Comparison of ENCODE assay signal across 9 cellular contexts in the genomic region with DNA sequence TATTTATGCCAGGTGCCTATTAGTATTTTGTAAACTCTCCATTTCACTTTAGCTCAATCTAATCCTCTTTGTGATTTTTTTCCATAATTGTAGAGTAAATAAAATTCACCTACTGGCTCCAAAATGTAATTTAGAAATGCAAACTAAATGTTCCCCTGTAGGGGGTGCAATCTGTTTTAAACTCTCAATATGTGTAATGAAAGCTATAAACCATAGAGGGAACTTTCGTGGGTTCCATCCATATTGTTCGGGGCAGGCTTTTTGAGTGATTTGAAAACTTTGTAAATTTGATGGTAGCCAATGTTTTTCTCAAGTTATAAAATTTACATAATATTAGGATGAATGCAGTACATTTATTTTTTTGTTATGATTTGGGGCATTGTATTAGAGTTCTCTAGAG. TPM values are rescaled to one million over a fixed set of nuclear protein-coding genes. Genes with fewer than 3 reads are reported as not detected.
DNase-seq lines count a peak whose midpoint lies in the region; ATAC-seq, FAIRE-seq and TF ChIP-seq lines count a peak whose summit lies in the region.
"Had no signal": no experiment of that assay in that cellular context is flagged by ENCODE, and none has a peak within 500 bp of the region (broad histone marks: within the 10 kb centered on the region; RNA-seq: fewer than 3 reads in every experiment).

No MANE protein-coding gene starts in this region.

- H3K23me2 ChIP-seq in H1 (ENCODE audit: low read depth, low read length), result no peaks in the 10 kb centered on the region

- H3K4me1 ChIP-seq in H1 (replicated peaks in 1 of 4; ENCODE audit: control insufficient read depth in 3 of 4, insufficient read depth in 4 of 4, low read length in 3 of 4) (peaks cover 0 to 3% (median 0%) of the 10 kb centered on the region in 4 experiments; a peak in 2 of 7 replicates), osteoblast (ENCODE audit: insufficient read depth, low read length) (peaks cover 36% of the 10 kb centered on the region)

- peak; percentile 43 for TF ChIP-seq CTCF in CD4-positive, alpha-beta T cell (IDR thresholded peaks at IDR 0.05)
- peak in 2 of 3 experiments; percentile 24 to 37; a peak in 2 of 4 replicates for TF ChIP-seq CTCF in H1 (IDR thresholded peaks at IDR 0.05; ENCODE audit: control extremely low read depth in 1 of 3, insufficient read depth in 1 of 3, low read depth in 1 of 3, low read length in 3 of 3)
- peak; percentile 67 for TF ChIP-seq CTCF in osteoblast (IDR thresholded peaks at IDR 0.05; ENCODE audit: extremely low read depth, low read depth, low read length)

- H3K27ac Mint-ChIP-seq in CD4-positive, alpha-beta T cell, result no peak overlapping the region

- H2BK120ac ChIP-seq in H1 (replicated peaks; ENCODE audit: low read depth, low read length), result no peak overlapping the region

- H4K8ac ChIP-seq in H1 (ENCODE audit: extremely low read depth, insufficient read depth, low read length), result no peak overlapping the region

- H3K9me3 Mint-ChIP-seq in CD4-positive, alpha-beta T cell, result no peaks in the 10 kb centered on the region

- no peak for TF ChIP-seq EP300 in H1 (IDR thresholded peaks at IDR 0.05; ENCODE audit: borderline replicate concordance in 1 of 2, low read depth in 2 of 2, low read length in 2 of 2)

- ATAC-seq in CD4-positive, alpha-beta T cell (ENCODE audit: poor library complexity), result no peak
- no peak for ATAC-seq in HG03097 (IDR thresholded peaks at IDR 0.05; ENCODE audit: low FRiP score, unreplicated experiment)

- peaks cover 5% of the 10 kb centered on the region for H3K4me1 Mint-ChIP-seq in CD4-positive, alpha-beta T cell (ENCODE audit: low read depth)

- WGBS in H1 (ENCODE audit: extremely low coverage in 1 of 2, insufficient coverage in 1 of 2, insufficient read length in 1 of 2, insufficient replicate concordance in 2 of 2, low coverage in 1 of 2, low lambda C conversion rate in 2 of 2, missing lambda C conversion rate in 1 of 2), 2 experiments, result 86% methylated on average over 2 of the region's 2 CpGs; no CpG with 5 or more reads in 1 of the 2 experiments

- H3K4me3 ChIP-seq in H7 (ENCODE audit: insufficient read depth, low read depth, low read length) (no peak overlapping the region), H1 (ENCODE audit: extremely low read depth in 1 of 4, insufficient read depth in 2 of 4, low read depth in 3 of 4, low read length in 4 of 4) (no peak overlapping the region), osteoblast (ENCODE audit: insufficient read depth, low read length) (no peak overlapping the region)
- H3K4me3 ChIP-seq: lung had no signal

- DNase-seq in CD4-positive, alpha-beta T cell, result no peak
- DNase-seq in H7, result peak; percentile 16
- DNase-seq in NCI-H69 (lab: John Stamatoyannopoulos, UW), result peak; percentile 71
- no peak for DNase-seq in H1 (ENCODE audit: low read depth in 1 of 2, low spot score in 2 of 2)
- peak; percentile 75 for DNase-seq in osteoblast (ENCODE audit: insufficient read length, low spot score, missing footprints)
- no peak for DNase-seq in GM19240 (ENCODE audit: insufficient read length, low spot score)
- no peak for DNase-seq in stimulated activated CD4-positive, alpha-beta T cell treated with anti-CD3 and anti-CD28 coated beads, Interleukin-4, amount 100 ng/mL, for 1 hour

- no peak overlapping the region for H3K56ac ChIP-seq in H1 (replicated peaks; ENCODE audit: insufficient read length, low read depth, low read length)

- H3K79me1 ChIP-seq in H1 (ENCODE audit: low read depth, low read length), result no peaks in the 10 kb centered on the region

- CTCF ChIA-PET in CD4-positive, alpha-beta T cell (lab: Charles Lee), result interaction anchor here (1.1 kb wide), 1 partner anchor 9 kb away, joined by 3 read pairs; no protein-coding TSS in a partner anchor
- CTCF ChIA-PET in H1 (lab: Charles Lee; ENCODE audit: partially characterized antibody), result interaction anchor here (0.5 to 2.4 kb wide), 13 partner anchors 8 to 591 kb away, joined by 3 to 7 read pairs (median 4); no protein-coding TSS in a partner anchor

- no peak overlapping the region for H3K23ac ChIP-seq in H1 (ENCODE audit: insufficient read length)

- H2AK5ac ChIP-seq in H1 (ENCODE audit: low read depth, low read length), result no peak overlapping the region

- H4K91ac ChIP-seq in H1 (replicated peaks; ENCODE audit: insufficient read length, low read length), result no peak overlapping the region

- H3K27me3 Mint-ChIP-seq in CD4-positive, alpha-beta T cell, result no peaks in the 10 kb centered on the region

- H3K9me3 ChIP-seq in CD4-positive, alpha-beta T cell (ENCODE audit: control insufficient read depth, low read length), result no peaks in the 10 kb centered on the region
- H3K9me3 ChIP-seq in H1 (ENCODE audit: insufficient read depth in 2 of 2, low read depth in 1 of 2, low read length in 1 of 2) (no peaks in the 10 kb centered on the region), osteoblast (ENCODE audit: low read depth, low read length) (no peaks in the 10 kb centered on the region)

- H4K20me1 ChIP-seq in H1 (replicated peaks in 1 of 2; ENCODE audit: control insufficient read depth in 1 of 2, insufficient read depth in 2 of 2, low read length in 2 of 2) (no peaks in the 10 kb centered on the region), osteoblast (ENCODE audit: insufficient read depth, low read length) (no peaks in the 10 kb centered on the region)

- no peaks in the 10 kb centered on the region for H3K36me3 ChIP-seq in H7 (replicated peaks; ENCODE audit: control insufficient read depth, insufficient read depth, low read length)
- H3K36me3 ChIP-seq in H1 (ENCODE audit: control insufficient read depth in 2 of 4, insufficient read depth in 4 of 4, low read length in 3 of 4), result no peaks in the 10 kb centered on the region
- H3K36me3 ChIP-seq in osteoblast (ENCODE audit: insufficient read depth, low read length), result no peaks in the 10 kb centered on the region

- no peak overlapping the region for H4K5ac ChIP-seq in H1 (ENCODE audit: insufficient read length, low read depth, low read length)

- no peak overlapping the region for H2BK5ac ChIP-seq in H1 (ENCODE audit: low read depth, low read length)

- H2AFZ ChIP-seq in H1 (ENCODE audit: low read length) (no peak overlapping the region), osteoblast (ENCODE audit: low read length) (no peak overlapping the region)

- no peak overlapping the region for H3K4ac ChIP-seq in H1 (replicated peaks; ENCODE audit: insufficient read length, low read depth, low read length)

- H3K4me2 ChIP-seq in H1 (ENCODE audit: insufficient read depth in 1 of 2, low read depth in 2 of 2, low read length in 2 of 2) (no peak overlapping the region), osteoblast (ENCODE audit: insufficient read depth, low read length) (no peak overlapping the region)

- H2BK20ac ChIP-seq in H1 (ENCODE audit: low read length), result no peak overlapping the region

- no peak overlapping the region for H2BK15ac ChIP-seq in H1 (ENCODE audit: low read length)

- peaks cover 1% of the 10 kb centered on the region for H3K36me3 Mint-ChIP-seq in CD4-positive, alpha-beta T cell (ENCODE audit: low read depth)

- no peak overlapping the region for H3K4me3 Mint-ChIP-seq in CD4-positive, alpha-beta T cell

- H3K27me3 ChIP-seq in CD4-positive, alpha-beta T cell (ENCODE audit: control insufficient read depth, insufficient read depth, low read length), result no peaks in the 10 kb centered on the region
- H3K27me3 ChIP-seq in H7 (ENCODE audit: control insufficient read depth, insufficient read depth, low read length) (no peaks in the 10 kb centered on the region), H1 (replicated peaks in 1 of 4; ENCODE audit: control insufficient read depth in 3 of 4, extremely low read depth in 1 of 4, insufficient read depth in 3 of 4, low read length in 3 of 4) (no peaks in the 10 kb centered on the region), osteoblast (ENCODE audit: insufficient read depth, low read length) (no peaks in the 10 kb centered on the region)

- H3K27ac ChIP-seq in CD4-positive, alpha-beta T cell (ENCODE audit: low read depth, low read length), result no peak overlapping the region
- H3K27ac ChIP-seq in H1 (ENCODE audit: low read depth, low read length), result no peak overlapping the region
- no peak overlapping the region for H3K27ac ChIP-seq in osteoblast (ENCODE audit: low read depth, low read length)

- intact Hi-C loops in CD4-positive, alpha-beta T cell (cut with DNase I, micrococcal nuclease), result loop anchor here in 1 of 2 experiments (10.0 kb wide), 1 partner anchor 498 kb away; no protein-coding TSS in a partner anchor

- POLR2A ChIA-PET in CD4-positive, alpha-beta T cell (lab: Charles Lee), result no interaction called here
- POLR2A ChIA-PET in H1 (lab: Charles Lee; ENCODE audit: partially characterized antibody), result no interaction called here

- H3K14ac ChIP-seq in H1 (ENCODE audit: insufficient read length), result no peak overlapping the region

- peak; percentile 24 for FAIRE-seq in H1 (lab: Jason Lieb, UNC)

- no peak for TF ChIP-seq POLR2A in H1 (IDR thresholded peaks at IDR 0.05; ENCODE audit: control extremely low read depth in 1 of 2, low read depth in 2 of 2, low read length in 2 of 2)

- H3K79me2 ChIP-seq in H1 (ENCODE audit: control insufficient read depth in 1 of 2, insufficient read depth in 2 of 2, low read length in 2 of 2) (no peaks in the 10 kb centered on the region), osteoblast (ENCODE audit: insufficient read depth, low read length) (no peaks in the 10 kb centered on the region)

- no peak overlapping the region for H2BK12ac ChIP-seq in H1 (ENCODE audit: low read depth, low read length)

- no peak; a peak in 2 of 4 replicates for TF ChIP-seq RAD21 in H1 (IDR thresholded peaks at IDR 0.05 in 1 of 2, conservative IDR thresholded peaks at IDR 0.05 in 1 of 2; ENCODE audit: low read depth in 2 of 2, low read length in 2 of 2)

- no peak overlapping the region for H3K9ac ChIP-seq in H1 (replicated peaks in 1 of 4; ENCODE audit: extremely low read depth in 1 of 4, low read depth in 3 of 4, low read length in 3 of 4)

- no peak overlapping the region for H3K18ac ChIP-seq in H1 (ENCODE audit: extremely low read depth, low read length)

TF ChIP-seq in H1, 55 proteins besides CTCF, POLR2A, EP300 and RAD21 (continues in another document):
- no peak for TF ChIP-seq POLR2AphosphoS5 (IDR thresholded peaks at IDR 0.05; ENCODE audit: low read depth, low read length)
- no peak for TF ChIP-seq BCL11A (IDR thresholded peaks at IDR 0.05; ENCODE audit: low read depth in 2 of 2, low read length in 2 of 2)
- no peak for TF ChIP-seq KDM4A (IDR thresholded peaks at IDR 0.05; ENCODE audit: low read depth, low read length, severe bottlenecking)

RNA-seq across cellular contexts. Expression of a gene that starts 49.4 kb away (rescaled TPM):
- not detected for total RNA-seq in CD4-positive, alpha-beta T cell
- not detected in 2 replicates for total RNA-seq in H7 (2014; rRNA removed; shearing (Covaris generic))
- not detected in 2 replicates for total RNA-seq in H1 (2021; fragmentation: NEBNext Ultra II Directional; extraction: Animal tissue kit (Norgen Biotek cat#: 25700))
- polyA plus RNA-seq in H1 (2011; rRNA removed), result not detected in 2 replicates
- not detected for polyA plus RNA-seq in H1 (2011; cell fraction: cytosol; rRNA removed)
- not detected for polyA plus RNA-seq in H1 (2011; cell fraction: nucleus; rRNA removed)
- not detected in 4 replicates for polyA plus RNA-seq in H1 (2012, experiment 1 of 2)
- not detected for polyA plus RNA-seq in H1 (2012, experiment 2 of 2)
- not detected for polyA plus RNA-seq in H1 (2013, experiment 1 of 2)
- not detected for polyA plus RNA-seq in H1 (2013, experiment 2 of 2)
- not detected in 2 replicates for polyA minus RNA-seq in H1 (2011; rRNA and poly(A)+ RNA removed)
- not detected for polyA minus RNA-seq in H1 (2011; cell fraction: cytosol; rRNA and poly(A)+ RNA removed)
- not detected for polyA minus RNA-seq in H1 (2011; cell fraction: nucleus; rRNA and poly(A)+ RNA removed)
- total RNA-seq in osteoblast, result not detected in 2 replicates
- polyA plus RNA-seq: lung had no signal

Comparison
In these comparisons a context has a peak if more than half of its experiments do, and no peak if none do; other contexts are left out.
1. DNase-seq: peak in H7 (single experiment), NCI-H69 (single experiment) and osteoblast (single experiment); none in CD4-positive, alpha-beta T cell (0 of 10), H1 (0 of 2), GM19240 (single experiment) and stimulated activated CD4-positive, alpha-beta T cell treated with anti-CD3 and anti-CD28 coated beads, Interleukin-4, amount 100 ng/mL, for 1 hour (single experiment).
2. Peak in every context shown above with its lines, with median percentiles within 50 percentile points of each other: CTCF ChIP-seq.